ENCODE assay signal across 14 cellular contexts in the genomic region with DNA sequence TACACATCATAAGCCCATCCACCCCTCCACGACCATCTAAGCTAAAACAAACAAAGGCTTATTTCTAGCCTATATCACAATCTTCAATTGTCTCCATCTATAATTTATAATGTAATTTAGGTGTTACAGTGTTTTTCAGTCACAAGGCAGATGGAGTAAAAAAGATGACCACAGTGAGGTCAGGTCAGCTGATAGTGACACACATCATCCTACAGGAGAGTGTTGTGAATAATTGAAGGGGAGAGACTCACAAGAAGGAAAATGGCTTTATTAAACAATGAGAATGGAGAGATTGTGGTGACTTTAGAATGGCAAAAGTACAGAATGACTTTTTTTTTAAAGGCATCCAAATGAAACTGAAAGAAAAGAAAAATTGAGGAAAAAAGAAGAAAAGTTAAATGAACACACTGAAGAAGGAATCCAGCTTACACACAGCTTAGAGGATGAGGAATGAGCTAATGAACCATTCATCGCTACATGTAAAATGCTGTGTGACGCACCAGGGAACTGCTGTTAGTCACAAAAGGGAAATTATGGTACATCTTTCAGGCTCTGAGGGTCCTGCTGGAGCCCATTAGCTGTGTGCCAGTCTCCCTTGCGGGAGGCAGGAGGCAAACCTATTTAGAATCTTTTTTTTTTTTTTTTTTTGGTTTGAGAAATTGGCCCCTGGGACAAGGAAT. TPM values are rescaled to one million over a fixed set of nuclear protein-coding genes. Genes with fewer than 3 reads are reported as not detected.
DNase-seq lines count a peak whose midpoint lies in the region; TF ChIP-seq lines count a peak whose summit lies in the region.
"Had no signal": no experiment of that assay in that cellular context is flagged by ENCODE, and none has a peak within 500 bp of the region (broad histone marks: within the 10 kb centered on the region; RNA-seq: fewer than 3 reads in every experiment).

No MANE protein-coding gene starts in this region.

- peak overlapping the region in 1 of 2 experiments; percentile 68 for H3K4ac ChIP-seq in mesenchymal stem cell (ENCODE audit: low read depth in 1 of 2, low read length in 2 of 2)

- peak overlapping the region; percentile 21 for H2BK15ac ChIP-seq in mesenchymal stem cell (ENCODE audit: low read depth, poor library complexity, severe bottlenecking)

- peak overlapping the region in 1 of 2 experiments; percentile 74 for H2BK12ac ChIP-seq in mesenchymal stem cell (ENCODE audit: low read length in 2 of 2)

- peaks cover 1% of the 10 kb centered on the region for H3K4me1 ChIP-seq in mesenchymal stem cell (ENCODE audit: control insufficient read depth, insufficient read depth, low read depth, low read length)
- H3K4me1 ChIP-seq: pancreas had no signal

- WGBS in mesenchymal stem cell: 76% methylated on average over 3 of the region's 4 CpGs

- H3K36me3 ChIP-seq in mesenchymal stem cell (ENCODE audit: control insufficient read depth in 1 of 2, insufficient read depth in 2 of 2, low read depth in 1 of 2, low read length in 2 of 2): no peaks in the 10 kb centered on the region
- H3K36me3 ChIP-seq: pancreas had no signal

- H4K8ac ChIP-seq in mesenchymal stem cell (ENCODE audit: low read length): no peak overlapping the region

- no peak overlapping the region for H2BK5ac ChIP-seq in mesenchymal stem cell (ENCODE audit: low read depth, low read length, poor library complexity, severe bottlenecking)

- H3K23ac ChIP-seq in mesenchymal stem cell (ENCODE audit: low read length in 2 of 2): no peak overlapping the region

- no peak overlapping the region for H2AFZ ChIP-seq in mesenchymal stem cell (ENCODE audit: low read depth, low read length)

- no peak overlapping the region for H3K14ac ChIP-seq in mesenchymal stem cell (ENCODE audit: low read length in 2 of 2)

- DNase-seq in A172 (ENCODE audit: low spot score): peak; percentile 35
- DNase-seq in HCEC 1CT: peak; percentile 51
- peak; percentile 33 for DNase-seq in astrocyte of the spinal cord (ENCODE audit: low read depth, low spot score)
- peak; percentile 69 for DNase-seq in mesenchymal stem cell
- no peak for DNase-seq in cortex of kidney (lab: John Stamatoyannopoulos, UW)
- DNase-seq in NCI-H748 (lab: John Stamatoyannopoulos, UW; ENCODE audit: unreplicated experiment): no peak
- no peak for DNase-seq in T1000 (lab: John Stamatoyannopoulos, UW)
- DNase-seq in superior temporal gyrus (ENCODE audit: extremely low spot score): no peak
- DNase-seq: activated CD4-positive, alpha-beta T cell treated with anti-CD3 and anti-CD28 coated beads, Interleukin-2, amount 50 U/mL, for 48 hours; activated effector memory CD4-positive, alpha-beta T cell treated with Interleukin-2 at 50 U/mL for 16 hours; stimulated activated CD8-positive, alpha-beta memory T cell treated with anti-CD3 and anti-CD28 coated beads, Interleukin-4, amount 100 ng/mL, for 48 hours had no signal

- in situ Hi-C loops in astrocyte of the spinal cord (cut with HindIII; ENCODE audit: low sequenced_read_pairs): no loop called here

- no peak for TF ChIP-seq CTCF in astrocyte of the spinal cord (IDR thresholded peaks at IDR 0.05; ENCODE audit: low read depth, low read length)

- no peak overlapping the region for H2AK5ac ChIP-seq in mesenchymal stem cell (ENCODE audit: low read length, severe bottlenecking)

- no peak overlapping the region for H4K91ac ChIP-seq in mesenchymal stem cell (ENCODE audit: low read length)

- no peaks in the 10 kb centered on the region for H3K79me1 ChIP-seq in mesenchymal stem cell (replicated peaks; ENCODE audit: low read length, poor library complexity, severe bottlenecking)

- no peak overlapping the region for H3K4me3 ChIP-seq in astrocyte of the spinal cord (ENCODE audit: low read depth, low read length)
- H3K4me3 ChIP-seq in mesenchymal stem cell (ENCODE audit: insufficient read depth in 1 of 2, low read depth in 1 of 2, low read length in 2 of 2): no peak overlapping the region
- H3K4me3 ChIP-seq: lung, pancreas had no signal

- H3K4me2 ChIP-seq in mesenchymal stem cell (ENCODE audit: low read length, poor library complexity, severe bottlenecking): no peak overlapping the region

- no peak overlapping the region for H2BK120ac ChIP-seq in mesenchymal stem cell (ENCODE audit: low read depth, low read length)

- no peaks in the 10 kb centered on the region for H3K9me3 ChIP-seq in mesenchymal stem cell (ENCODE audit: control insufficient read depth, low read length)
- H3K9me3 ChIP-seq: pancreas had no signal

- H3K9ac ChIP-seq in mesenchymal stem cell (ENCODE audit: low read length): peak overlapping the region; percentile 68

- peak overlapping the region in 1 of 2 experiments; percentile 38 for H3K18ac ChIP-seq in mesenchymal stem cell (ENCODE audit: low read depth in 1 of 2, low read length in 2 of 2)

- H3K27me3 ChIP-seq in mesenchymal stem cell (ENCODE audit: control insufficient read depth in 1 of 2, insufficient read depth in 1 of 2, low read length in 2 of 2): no peaks in the 10 kb centered on the region
- H3K27me3 ChIP-seq: pancreas had no signal

- no peak overlapping the region for H3K27ac ChIP-seq in mesenchymal stem cell (ENCODE audit: low read length, poor library complexity, severe bottlenecking)
- H3K27ac ChIP-seq: epithelial cell of prostate, pancreas had no signal

RNA-seq across cellular contexts. Expression of a gene that starts 56.6 kb away (rescaled TPM):
- total RNA-seq in A172 (2014; rRNA removed; shearing (Covaris generic)): 0.05 TPM in 1 of 2 replicates, not detected in the other
- 106 TPM for polyA plus RNA-seq in mesenchymal stem cell (2013, experiment 1 of 2)
- 105 TPM for polyA plus RNA-seq in mesenchymal stem cell (2013, experiment 2 of 2)

Comparison
In these comparisons a context has a peak if more than half of its experiments do, and no peak if none do; other contexts are left out.
1. DNase-seq: peak in A172 (single experiment), HCEC 1CT (single experiment), astrocyte of the spinal cord (single experiment) and mesenchymal stem cell (single experiment); none in cortex of kidney (single experiment), NCI-H748 (single experiment), T1000 (single experiment) and superior temporal gyrus (single experiment).